ENCODE assay signal across 8 cellular contexts in the genomic region with DNA sequence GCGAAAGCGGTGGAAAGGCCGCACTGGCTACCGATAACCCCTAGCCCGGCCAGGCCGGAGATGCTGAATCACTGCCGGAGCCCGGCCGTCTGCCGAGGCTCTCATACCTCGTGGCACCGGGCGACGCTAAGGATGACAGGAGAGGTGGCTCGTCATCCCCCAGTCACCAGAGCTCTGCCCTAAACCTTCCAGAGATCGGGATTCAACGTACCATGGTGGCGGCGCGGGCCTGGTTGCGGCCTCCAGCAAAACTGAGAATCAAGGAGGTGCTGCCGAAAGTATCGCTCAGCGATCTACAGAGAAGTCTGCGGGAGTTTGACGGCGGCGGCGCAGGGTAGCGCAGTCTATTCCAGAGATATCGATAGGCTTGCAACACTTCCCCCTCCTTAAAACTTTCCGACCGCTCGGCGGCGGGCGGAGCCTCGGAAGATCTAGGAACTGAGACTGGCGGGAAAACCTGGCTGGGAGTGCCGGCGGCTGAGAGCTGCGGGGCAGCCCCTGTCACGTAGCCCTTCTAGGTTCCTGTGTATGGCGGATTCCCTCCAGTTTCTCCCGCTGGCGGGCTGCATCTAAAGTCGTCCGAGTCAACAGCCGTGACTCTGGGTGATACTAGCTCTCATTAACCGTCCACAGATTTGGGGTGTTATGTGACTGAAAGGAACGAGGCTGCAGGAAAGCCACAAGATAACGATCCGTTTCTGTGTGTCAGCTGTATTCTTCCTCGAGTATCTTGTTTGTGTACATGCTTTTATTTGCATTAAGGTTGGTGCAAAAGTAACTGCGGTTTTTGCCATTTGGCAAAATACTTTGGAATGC. TPM values are rescaled to one million over a fixed set of nuclear protein-coding genes. Genes with fewer than 3 reads are reported as not detected.
DNase-seq lines count a peak whose midpoint lies in the region; ATAC-seq, FAIRE-seq and TF ChIP-seq lines count a peak whose summit lies in the region.

A gene (minus strand): TSS at position 301 of the 816 bp plus-strand sequence. CDS start 87 bp downstream, at position 214.

- DNase-seq in 8988T (peak; percentile 37), NCI-H2107 treated with DMSO at 0.1 percent for 48 hours (lab: John Stamatoyannopoulos, UW; ENCODE audit: unreplicated experiment) (peak; percentile 95), body of pancreas (peak; percentile 93 to 97 (median 96)), iPS DF 6.9 (ENCODE audit: low read depth, low spot score) (peak; percentile 68), gastrocnemius medialis (peak; percentile 92 to 94)

- H3K36me3 ChIP-seq in body of pancreas (replicated peaks in 1 of 2; ENCODE audit: insufficient read depth in 1 of 2, low read depth in 2 of 2) = peaks cover 0 to 3% of the 10 kb centered on the region in 2 donors
- H3K36me3 ChIP-seq in iPS DF 6.9 (ENCODE audit: control insufficient read depth, insufficient read depth, low read length) = peaks cover 2% of the 10 kb centered on the region; the same call in 1 of the 2 replicates
- peaks cover 0 to 27% of the 10 kb centered on the region in 2 donors for H3K36me3 ChIP-seq in gastrocnemius medialis

- 0 to 1% methylated on average over 15 to 55 of the region's 55 CpGs for WGBS in body of pancreas, 2 donors
- no CpG with 5 or more reads among the region's 55 CpGs for WGBS in iPS DF 6.9 (ENCODE audit: insufficient coverage, insufficient read length)

- H3K4me1 ChIP-seq in body of pancreas (peaks cover 15% of the 10 kb centered on the region), iPS DF 6.9 (ENCODE audit: control insufficient read depth, insufficient read depth, low read length) (no peaks in the 10 kb centered on the region), gastrocnemius medialis (peaks cover 21 to 25% of the 10 kb centered on the region in 2 donors)

- peak within 1 kb of the TSS; percentile 79 to 80 for H3K4me3 ChIP-seq in body of pancreas
- peak within 1 kb of the TSS; percentile 93 for H3K4me3 ChIP-seq in iPS DF 6.9 (ENCODE audit: low read length)
- peak within 1 kb of the TSS; percentile 67 to 87 (median 82) for H3K4me3 ChIP-seq in gastrocnemius medialis

- H3K9me3 ChIP-seq in body of pancreas = no peaks in the 10 kb centered on the region
- no peaks in the 10 kb centered on the region for H3K9me3 ChIP-seq in iPS DF 6.9 (ENCODE audit: control insufficient read depth, insufficient read depth, low read length)
- H3K9me3 ChIP-seq in gastrocnemius medialis = no peaks in the 10 kb centered on the region

- intact Hi-C loops in body of pancreas (cut with DNase I) = no loop called here
- intact Hi-C loops in gastrocnemius medialis (cut with DNase I; ENCODE audit: low total_unique reads) = loop anchor here (1.0 to 5.0 kb wide), 3 partner anchors 21 to 371 kb away; a partner anchor contains a TSS

- peak; percentile 92 for ATAC-seq in GM18520 (IDR thresholded peaks at IDR 0.05; ENCODE audit: unreplicated experiment)
- ATAC-seq in HG03064 (IDR thresholded peaks at IDR 0.05; ENCODE audit: low read depth, unreplicated experiment) = peak; percentile 92
- peak; percentile 99 for ATAC-seq in body of pancreas
- ATAC-seq in gastrocnemius medialis = peak; percentile 97 to 98

- TF ChIP-seq CTCF in body of pancreas (IDR thresholded peaks at IDR 0.05) = peak; percentile 22 to 89 (median 79)
- TF ChIP-seq CTCF in gastrocnemius medialis (IDR thresholded peaks at IDR 0.05 in 4 of 5, conservative IDR thresholded peaks at IDR 0.05 in 1 of 5) = peak; percentile 62 to 80 (median 70)

- in situ Hi-C loops in gastrocnemius medialis (cut with MboI; ENCODE audit: low sequenced_read_pairs in 4 of 4) = loop anchor here in 3 of 4 donors (10.0 to 25.0 kb wide), 2 partner anchors 367 to 375 kb away; a partner anchor contains a TSS

- H3K27me3 ChIP-seq in body of pancreas (no peaks in the 10 kb centered on the region), iPS DF 6.9 (ENCODE audit: control insufficient read depth, insufficient read depth, low read length) (no peaks in the 10 kb centered on the region), gastrocnemius medialis (no peaks in the 10 kb centered on the region)

- FAIRE-seq in TTC549 (lab: Jason Lieb, UNC) = peak; percentile 75

- H3K27ac ChIP-seq in body of pancreas (peak within 1 kb of the TSS; percentile 71 to 91 (median 84)), iPS DF 6.9 (ENCODE audit: low read length) (no peak within 1 kb of the TSS), gastrocnemius medialis (peak within 1 kb of the TSS; percentile 88 to 94 (median 90))

- TF ChIP-seq POLR2A in body of pancreas (IDR thresholded peaks at IDR 0.05) (peak; percentile 47 to 80 (median 78)), gastrocnemius medialis (IDR thresholded peaks at IDR 0.05) (peak; percentile 89)

RNA-seq across cellular contexts. Expression of the gene that starts here (rescaled TPM):
- total RNA-seq in body of pancreas = 10 to 100 TPM; 71.3 to 73.5 TPM
- 100 to 1,000 TPM; 202 to 215 (median 206) TPM for total RNA-seq in gastrocnemius medialis

Comparison
In these comparisons a context has a peak if more than half of its experiments do, and no peak if none do; other contexts are left out.
1. DNase-seq: peak in every context shown above with its lines; median percentile 96 in body of pancreas; 95 in NCI-H2107 treated with DMSO at 0.1 percent for 48 hours; 93 in gastrocnemius medialis; 68 in iPS DF 6.9; 37 in 8988T.